27 cellular contexts compared by ENCODE assay signal in the genomic region with DNA sequence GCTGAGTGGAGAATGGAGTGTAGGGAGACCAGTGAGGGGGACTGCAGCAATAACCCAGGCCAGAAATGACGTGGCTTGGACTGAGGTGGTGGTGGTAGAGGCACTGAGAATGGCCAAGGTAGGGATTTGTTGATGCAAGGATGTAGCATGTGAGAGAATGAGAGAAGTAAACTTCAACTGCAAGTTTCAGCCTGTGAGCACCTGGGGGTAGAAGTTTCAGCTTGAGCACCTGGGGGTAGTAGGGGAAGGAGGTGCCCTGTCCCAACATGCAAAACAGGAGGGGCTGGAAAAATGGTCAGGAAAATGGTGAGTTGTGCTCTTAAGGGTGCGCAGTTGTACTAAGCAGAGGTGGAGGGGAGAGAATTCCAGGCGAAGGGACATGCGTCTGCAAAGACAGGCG. TPM values are rescaled to one million over a fixed set of nuclear protein-coding genes. Genes with fewer than 3 reads are reported as not detected.
"Had no signal": no experiment of that assay in that cellular context is flagged by ENCODE, and none has a peak within 500 bp of the region (broad histone marks: within the 10 kb centered on the region; RNA-seq: fewer than 3 reads in every experiment).

No MANE protein-coding gene starts in this region.

- H2AFZ ChIP-seq: neural progenitor cell, parathyroid adenoma had no signal

- H3K9me3 ChIP-seq: left lung, lower lobe of right lung, neutrophil, right lobe of liver, stomach, testis, thyroid gland, transverse colon, upper lobe of left lung had no signal

- H3K9ac ChIP-seq: neural progenitor cell, parathyroid adenoma had no signal

- H3K4me1 ChIP-seq: parathyroid adenoma, right lobe of liver had no signal

- H3K27me3 ChIP-seq: left lung, neural progenitor cell, neutrophil, right atrium auricular region, right lobe of liver, stomach, testis, thyroid gland, transverse colon, upper lobe of left lung had no signal

- H3K4me2 ChIP-seq: neural progenitor cell, smooth muscle cell had no signal

- H3K79me2 ChIP-seq: parathyroid adenoma had no signal

- ATAC-seq: left colon; left lung; lower lobe of right lung; natural killer cell; right lobe of liver; stimulated activated naive B cell treated with anti-CD40 and anti-IgM and Interleukin-4, amounts not matched to agents 10 μg/mL and 1 μg/mL and 100 μg/mL, for 72 hours; stimulated activated naive CD8-positive, alpha-beta T cell treated with anti-CD3 and anti-CD28 coated beads, Interleukin-15, Interleukin-2, amounts not matched to agents 100 U/mL and 50 U/mL, for 24 hours had no signal

- H3K36me3 ChIP-seq: left lung, lower lobe of right lung, neural progenitor cell, neutrophil, right atrium auricular region, right lobe of liver, stomach, thyroid gland, transverse colon had no signal

- DNase-seq: hypothalamus; immature natural killer cell; kidney; left colon; left lung; lower lobe of right lung; mesendoderm; naive B cell; natural killer cell; nephron progenitor cell; occipital lobe; right lobe of liver; stimulated activated CD4-positive, alpha-beta T cell treated with anti-CD3 and anti-CD28 coated beads, Interleukin-1b, Interleukin-23, amount 100 ng/mL, for 48 hours; stimulated activated CD4-positive, alpha-beta T cell treated with anti-CD3 and anti-CD28 coated beads, Interleukin-2, amount 100 ng/mL, for 48 hours; stimulated activated naive B cell treated with anti-CD40 and anti-IgM and Interleukin-4, amounts not matched to agents 10 μg/mL and 1 μg/mL and 100 μg/mL, for 72 hours; stimulated activated naive CD8-positive, alpha-beta T cell treated with anti-CD3 and anti-CD28 coated beads, Interleukin-15, Interleukin-2, amounts not matched to agents 100 U/mL and 50 U/mL, for 24 hours; stomach; testis; thyroid gland; transverse colon; upper lobe of left lung had no signal

- H3K27ac ChIP-seq: left lung, lower lobe of right lung, neural progenitor cell, neutrophil, parathyroid adenoma, right atrium auricular region, right lobe of liver, stomach, testis, thyroid gland, transverse colon had no signal

- H3K4me3 ChIP-seq: left lung, lower lobe of right lung, neural progenitor cell, right atrium auricular region, right lobe of liver, smooth muscle cell, stomach, testis, thyroid gland, transverse colon, upper lobe of left lung had no signal

RNA-seq across cellular contexts. Expression of a gene that starts 31.0 kb away (rescaled TPM):
- total RNA-seq: osteocyte had no signal
